30 cellular contexts compared by ENCODE assay signal in genomic region chr4:105544517-105544916, GRCh38. TPM values are rescaled to one million over a fixed set of nuclear protein-coding genes. Genes with fewer than 3 reads are reported as not detected.
DNase-seq lines count a peak whose midpoint lies in the region; ATAC-seq, FAIRE-seq and TF ChIP-seq lines count a peak whose summit lies in the region.
"Had no signal": no experiment of that assay in that cellular context is flagged by ENCODE, and none has a peak within 500 bp of the region (broad histone marks: within the 10 kb centered on the region; RNA-seq: fewer than 3 reads in every experiment).

No MANE protein-coding gene starts in this region.

- H3K27ac Mint-ChIP-seq in nephron, result peak overlapping the region; percentile 26 to 74 (median 32)
- H3K27ac Mint-ChIP-seq: activated T-helper 1 cell treated with anti-CD3 and anti-CD28 coated beads, Interleukin-12 subunit alpha, Interleukin-12 subunit beta, Interleukin-2, Interleukin-4 antibody, amounts not matched to agents 30 ng/mL and 10 ng/mL and 1 ng/mL, durations not matched to agents 14 hours and 24 hours and 36 hours; CD4-positive, alpha-beta memory T cell; T-helper 2 cell treated with Interferon-gamma antibody and Interleukin-4, amounts not matched to agents 5 μg/mL and 100 μg/mL, for 36 hours had no signal

- no peaks in the 10 kb centered on the region for H3K36me3 ChIP-seq in bronchial epithelial cell (ENCODE audit: control insufficient read depth, insufficient read depth, low read length)
- no peaks in the 10 kb centered on the region for H3K36me3 ChIP-seq in aorta (ENCODE audit: control insufficient read depth in 1 of 2, insufficient read depth in 2 of 2, low read length in 1 of 2)

- no peak overlapping the region for H3K4me3 ChIP-seq in bronchial epithelial cell (ENCODE audit: low read depth, low read length)
- no peak overlapping the region for H3K4me3 ChIP-seq in aorta (ENCODE audit: low read length in 2 of 2)
- H3K4me3 ChIP-seq: lung had no signal

- TF ChIP-seq CTCF in bronchial epithelial cell (IDR thresholded peaks at IDR 0.05; ENCODE audit: insufficient read depth, low read length, severe bottlenecking) (no peak), nephron (IDR thresholded peaks at IDR 0.05; ENCODE audit: unreplicated experiment in 3 of 3) (no peak)

- no peaks in the 10 kb centered on the region for H3K36me3 Mint-ChIP-seq in nephron (ENCODE audit: low read depth)
- H3K36me3 Mint-ChIP-seq: CD4-positive, alpha-beta memory T cell had no signal

- no peaks in the 10 kb centered on the region for H3K4me1 ChIP-seq in aorta (ENCODE audit: control insufficient read depth in 1 of 2, insufficient read depth in 2 of 2, low read length in 2 of 2)

- H3K4me1 Mint-ChIP-seq in nephron, result peaks cover 18% of the 10 kb centered on the region
- H3K4me1 Mint-ChIP-seq: central memory CD8-positive, alpha-beta T cell had no signal

- no peaks in the 10 kb centered on the region for H3K9me3 Mint-ChIP-seq in nephron
- H3K9me3 Mint-ChIP-seq: activated T-helper 1 cell treated with anti-CD3 and anti-CD28 coated beads, Interleukin-12 subunit alpha, Interleukin-12 subunit beta, Interleukin-2, Interleukin-4 antibody, amounts not matched to agents 30 ng/mL and 10 ng/mL and 1 ng/mL, durations not matched to agents 14 hours and 24 hours and 36 hours; central memory CD8-positive, alpha-beta T cell; T-helper 2 cell treated with Interferon-gamma antibody and Interleukin-4, amounts not matched to agents 5 μg/mL and 100 μg/mL, for 36 hours had no signal

- no peak overlapping the region for H3K4me3 Mint-ChIP-seq in nephron
- H3K4me3 Mint-ChIP-seq: activated T-helper 1 cell treated with anti-CD3 and anti-CD28 coated beads, Interleukin-12 subunit alpha, Interleukin-12 subunit beta, Interleukin-2, Interleukin-4 antibody, amounts not matched to agents 30 ng/mL and 10 ng/mL and 1 ng/mL, durations not matched to agents 14 hours and 24 hours and 36 hours; CD4-positive, alpha-beta memory T cell; central memory CD8-positive, alpha-beta T cell; T-helper 2 cell treated with Interferon-gamma antibody and Interleukin-4, amounts not matched to agents 5 μg/mL and 100 μg/mL, for 36 hours had no signal

- DNase-seq in NCI-H1092 treated with DMSO at 0.1 percent for 48 hours (lab: John Stamatoyannopoulos, UW) (peak; percentile 13), NCI-H1092 (lab: John Stamatoyannopoulos, UW) (no peak), NCI-H2227 (lab: John Stamatoyannopoulos, UW; ENCODE audit: unreplicated experiment) (peak; percentile 67), bronchial epithelial cell (ENCODE audit: low read depth) (peak; percentile 21), aorta (no peak)
- DNase-seq: activated CD4-positive, alpha-beta T cell treated with anti-CD3 and anti-CD28 coated beads for 48 hours; activated naive CD4-positive, alpha-beta T cell treated with anti-CD3 and anti-CD28 coated beads, Interleukin-2, amount 50 U/mL, for 16 hours; AML-193; CD4-positive, alpha-beta memory T cell; dermis blood vessel endothelial cell; DMS 273 treated with DMSO at 0.1 percent for 48 hours; GDM1; GOT3; islet precursor cell; MV-4-11; NCI-H1930; NCI-H510A; RPMI8226 had no signal

- H3K27ac ChIP-seq in aorta (ENCODE audit: low read depth in 1 of 2, low read length in 2 of 2), result no peak overlapping the region

- H3K27me3 ChIP-seq in bronchial epithelial cell (ENCODE audit: control insufficient read depth, insufficient read depth, low read length), result no peaks in the 10 kb centered on the region
- H3K27me3 ChIP-seq in aorta (ENCODE audit: control insufficient read depth in 1 of 2, insufficient read depth in 2 of 2, low read length in 1 of 2), result no peaks in the 10 kb centered on the region

- no peaks in the 10 kb centered on the region for H3K9me3 ChIP-seq in aorta (ENCODE audit: control insufficient read depth, low read length)

- ATAC-seq in GM18868 (IDR thresholded peaks at IDR 0.05; ENCODE audit: unreplicated experiment) (no peak), aorta (ENCODE audit: low FRiP score) (no peak), GM18867 (IDR thresholded peaks at IDR 0.05; ENCODE audit: unreplicated experiment) (no peak)

- no peaks in the 10 kb centered on the region for H3K27me3 Mint-ChIP-seq in nephron (ENCODE audit: low read depth)

- FAIRE-seq in bronchial epithelial cell (lab: Jason Lieb, UNC), result no peak
- FAIRE-seq: endometrium had no signal

- intact Hi-C loops in aorta (cut with DNase I), result no loop called here

RNA-seq across cellular contexts. Expression of gene ARHGEF38, which starts 7.9 kb away (rescaled TPM):
- total RNA-seq in bronchial epithelial cell (0.26 TPM in 1 of 2 replicates, not detected in the other), aorta (not detected)
- under 1 TPM in 1 of 2 donors, not detected in 1; 0.75 TPM for polyA plus RNA-seq in aorta
- total RNA-seq: A172; activated T-helper 1 cell treated with anti-CD3 and anti-CD28 coated beads, Interleukin-12 subunit alpha, Interleukin-12 subunit beta, Interleukin-2, Interleukin-4 antibody, amounts not matched to agents 30 ng/mL and 10 ng/mL and 1 ng/mL, durations not matched to agents 14 hours and 24 hours and 36 hours; CD4-positive, alpha-beta memory T cell; glomerular endothelial cell; osteoblast; skeletal muscle tissue had no signal

Comparison
In these comparisons a context has a peak if more than half of its experiments do, and no peak if none do; other contexts are left out.
1. DNase-seq: peak in NCI-H1092 treated with DMSO at 0.1 percent for 48 hours (single experiment), NCI-H2227 (single experiment) and bronchial epithelial cell (single experiment); none in NCI-H1092 (single experiment) and aorta (0 of 2).